ENCODE assay signal across 14 cellular contexts in genomic region chr7:46360811-46361210, GRCh38.
"Had no signal": no experiment of that assay in that cellular context is flagged by ENCODE, and none has a peak within 500 bp of the region (broad histone marks: within the 10 kb centered on the region; RNA-seq: fewer than 3 reads in every experiment).

No MANE protein-coding gene starts in this region.

- H3K27me3 ChIP-seq: breast epithelium, upper lobe of right lung had no signal

- H3K27ac ChIP-seq: breast epithelium, foreskin keratinocyte, upper lobe of right lung, VCaP had no signal

- H3K4me3 Mint-ChIP-seq: activated CD4-positive, alpha-beta memory T cell treated with anti-CD3 and anti-CD28 coated beads, Interleukin-2, amount 10 ng/mL, durations not matched to agents 7 days and 5 days; activated CD4-positive, alpha-beta T cell treated with anti-CD3 and anti-CD28 coated beads for 36 hours; activated naive CD8-positive, alpha-beta T cell treated with anti-CD3 and anti-CD28 coated beads, Interleukin-2, amount 10 ng/mL, durations not matched to agents 7 days and 5 days; activated T-cell treated with anti-CD3 and anti-CD28 coated beads, Interleukin-2, amount 50 U/mL, for 72 hours; naive thymus-derived CD4-positive, alpha-beta T cell had no signal

- H3K9me3 ChIP-seq: breast epithelium, upper lobe of right lung had no signal

- H3K4me1 ChIP-seq: breast epithelium, foreskin keratinocyte, upper lobe of right lung had no signal

- H3K36me3 ChIP-seq: breast epithelium, upper lobe of right lung had no signal

- H3K4me3 ChIP-seq: breast epithelium, upper lobe of right lung had no signal

- H3K36me3 Mint-ChIP-seq: activated naive CD8-positive, alpha-beta T cell treated with anti-CD3 and anti-CD28 coated beads, Interleukin-2, amount 10 ng/mL, durations not matched to agents 7 days and 5 days; naive thymus-derived CD4-positive, alpha-beta T cell had no signal

- DNase-seq: activated CD4-positive, alpha-beta memory T cell treated with anti-CD3 and anti-CD28 coated beads, Interleukin-2, amount 10 ng/mL, durations not matched to agents 7 days and 5 days; activated CD4-positive, alpha-beta T cell treated with anti-CD3 and anti-CD28 coated beads for 36 hours; activated naive CD8-positive, alpha-beta T cell treated with anti-CD3 and anti-CD28 coated beads, Interleukin-2, amount 10 ng/mL, durations not matched to agents 7 days and 5 days; activated T-cell treated with anti-CD3 and anti-CD28 coated beads, Interleukin-2, amount 50 U/mL, for 72 hours; anterior cingulate cortex; foreskin keratinocyte; left colon; naive thymus-derived CD4-positive, alpha-beta T cell; occipital lobe; stimulated activated CD4-positive, alpha-beta T cell treated with anti-CD3 and anti-CD28 coated beads, Interleukin-12 subunit alpha, Interleukin-12 subunit beta, amount 100 ng/mL, for 4 hours; stimulated activated naive CD4-positive, alpha-beta T cell treated with Interleukin-2 at 50 U/mL for 16 hours; upper lobe of right lung had no signal

- H3K9me3 Mint-ChIP-seq: activated CD4-positive, alpha-beta memory T cell treated with anti-CD3 and anti-CD28 coated beads, Interleukin-2, amount 10 ng/mL, durations not matched to agents 7 days and 5 days; activated naive CD8-positive, alpha-beta T cell treated with anti-CD3 and anti-CD28 coated beads, Interleukin-2, amount 10 ng/mL, durations not matched to agents 7 days and 5 days; activated T-cell treated with anti-CD3 and anti-CD28 coated beads, Interleukin-2, amount 50 U/mL, for 72 hours had no signal

- ATAC-seq: activated CD4-positive, alpha-beta T cell treated with anti-CD3 and anti-CD28 coated beads for 36 hours; activated T-cell treated with anti-CD3 and anti-CD28 coated beads, Interleukin-2, amount 50 U/mL, for 72 hours; foreskin keratinocyte; left colon; naive thymus-derived CD4-positive, alpha-beta T cell; upper lobe of right lung had no signal

- H3K4me1 Mint-ChIP-seq: activated CD4-positive, alpha-beta memory T cell treated with anti-CD3 and anti-CD28 coated beads, Interleukin-2, amount 10 ng/mL, durations not matched to agents 7 days and 5 days; activated CD4-positive, alpha-beta T cell treated with anti-CD3 and anti-CD28 coated beads for 36 hours; activated naive CD8-positive, alpha-beta T cell treated with anti-CD3 and anti-CD28 coated beads, Interleukin-2, amount 10 ng/mL, durations not matched to agents 7 days and 5 days; naive thymus-derived CD4-positive, alpha-beta T cell had no signal

- H3K27me3 Mint-ChIP-seq: activated CD4-positive, alpha-beta memory T cell treated with anti-CD3 and anti-CD28 coated beads, Interleukin-2, amount 10 ng/mL, durations not matched to agents 7 days and 5 days; activated CD4-positive, alpha-beta T cell treated with anti-CD3 and anti-CD28 coated beads for 36 hours; naive thymus-derived CD4-positive, alpha-beta T cell had no signal

- H3K27ac Mint-ChIP-seq: activated CD4-positive, alpha-beta memory T cell treated with anti-CD3 and anti-CD28 coated beads, Interleukin-2, amount 10 ng/mL, durations not matched to agents 7 days and 5 days; activated CD4-positive, alpha-beta T cell treated with anti-CD3 and anti-CD28 coated beads for 36 hours; activated naive CD8-positive, alpha-beta T cell treated with anti-CD3 and anti-CD28 coated beads, Interleukin-2, amount 10 ng/mL, durations not matched to agents 7 days and 5 days; activated T-cell treated with anti-CD3 and anti-CD28 coated beads, Interleukin-2, amount 50 U/mL, for 72 hours; naive thymus-derived CD4-positive, alpha-beta T cell had no signal
